Comparison of ENCODE assay signal across 7 cellular contexts in genomic region chr2:111355022-111355807, GRCh38.
A peak's percentile ranks its signal among the peaks of the same experiment; 100 is the strongest.
DNase-seq lines count a peak whose midpoint lies in the region; ATAC-seq and TF ChIP-seq lines count a peak whose summit lies in the region.
"Not testable (repeated sequence)": the region's sequence is repeated elsewhere in the genome, so short reads cannot be mapped to it uniquely, and the experiment has no call there.

No MANE protein-coding gene starts in this region.

- not testable (repeated sequence) for H3K14ac ChIP-seq in trophoblast cell (ENCODE audit: low read length)

- in situ Hi-C loops in astrocyte of the spinal cord (cut with HindIII; ENCODE audit: low sequenced_read_pairs): not testable (repeated sequence)

- not testable (repeated sequence) for H3K9me3 ChIP-seq in Karpas-422 (ENCODE audit: low read length); left ventricle myocardium inferior (replicated peaks); left lung; trophoblast cell (ENCODE audit: insufficient read depth, low read depth, low read length); skeletal muscle tissue (ENCODE audit: control insufficient read depth in 3 of 3, low read length in 3 of 3)

- H4K8ac ChIP-seq in trophoblast cell (ENCODE audit: low read depth, low read length): not testable (repeated sequence)

- not testable (repeated sequence) for H3K4ac ChIP-seq in trophoblast cell (ENCODE audit: low read depth, low read length)

- H2BK120ac ChIP-seq in trophoblast cell (ENCODE audit: insufficient read depth, low read length, poor library complexity): not testable (repeated sequence)

- not testable (repeated sequence) for H4K20me1 ChIP-seq in Karpas-422 (ENCODE audit: insufficient read depth, low read depth, low read length)

- not testable (repeated sequence) for H2AK5ac ChIP-seq in trophoblast cell (ENCODE audit: low read length)

- H4K12ac ChIP-seq in trophoblast cell (ENCODE audit: low read depth, low read length): not testable (repeated sequence)

- H3K9me2 ChIP-seq in Karpas-422 (replicated peaks; ENCODE audit: insufficient read depth, low read length): not testable (repeated sequence)

- peak; percentile 5 for ATAC-seq in esophagus mucosa
- peak; percentile 21 for ATAC-seq in left lung

- H4K91ac ChIP-seq in trophoblast cell (ENCODE audit: low read depth, low read length): peak overlapping the region; percentile 47

- H3K27me3 ChIP-seq in Karpas-422 (ENCODE audit: low read length); left ventricle myocardium inferior (ENCODE audit: low read depth); left lung; trophoblast cell (ENCODE audit: insufficient read depth, low read length); skeletal muscle tissue (ENCODE audit: control insufficient read depth in 3 of 3, insufficient read depth in 3 of 3, low read length in 3 of 3): not testable (repeated sequence)

- not testable (repeated sequence) for H3K36me3 ChIP-seq in Karpas-422 (ENCODE audit: insufficient read depth, low read length); left ventricle myocardium inferior; left lung; trophoblast cell (ENCODE audit: control insufficient read depth in 1 of 2, insufficient read depth in 2 of 2, low read length in 2 of 2); skeletal muscle tissue (ENCODE audit: control insufficient read depth in 3 of 3, insufficient read depth in 3 of 3, low read length in 3 of 3)

- H3K4me3 ChIP-seq in Karpas-422 (ENCODE audit: low read length); astrocyte of the spinal cord (ENCODE audit: low read depth, low read length); left ventricle myocardium inferior; left lung; trophoblast cell (ENCODE audit: low read depth, low read length): not testable (repeated sequence)
- peak overlapping the region in 1 of 3 donors; percentile 49 for H3K4me3 ChIP-seq in skeletal muscle tissue (ENCODE audit: low read length in 3 of 3)

- H3K27ac ChIP-seq in Karpas-422 (ENCODE audit: low read length); left lung; trophoblast cell (ENCODE audit: low read depth, low read length): not testable (repeated sequence)
- H3K27ac ChIP-seq in left ventricle myocardium inferior (replicated peaks) (peak overlapping the region; percentile 79), skeletal muscle tissue (ENCODE audit: low read depth, low read length) (peak overlapping the region; percentile 42)

- DNase-seq in Karpas-422 (peak; percentile 6), astrocyte of the spinal cord (ENCODE audit: low read depth, low spot score) (peak; percentile 8), left ventricle myocardium inferior (peak; percentile 46), left lung (peak in 1 of 2 donors; percentile 74)
- not testable (repeated sequence) for DNase-seq in trophoblast cell

- not testable (repeated sequence) for H3K79me2 ChIP-seq in Karpas-422 (ENCODE audit: low read length); trophoblast cell (ENCODE audit: control insufficient read depth, insufficient read depth, low read length, poor library complexity)

- not testable (repeated sequence) for TF ChIP-seq CTCF in astrocyte of the spinal cord (IDR thresholded peaks at IDR 0.05; ENCODE audit: low read depth, low read length); left ventricle myocardium inferior (IDR thresholded peaks at IDR 0.05; ENCODE audit: borderline replicate concordance); left lung (IDR thresholded peaks at IDR 0.05)

- H3K9ac ChIP-seq in Karpas-422 (ENCODE audit: low read length); trophoblast cell (ENCODE audit: low read length): not testable (repeated sequence)
- H3K9ac ChIP-seq in skeletal muscle tissue (ENCODE audit: low read depth in 1 of 3, low read length in 3 of 3): peak overlapping the region in 2 of 3 donors; percentile 33 to 73

- H3K4me2 ChIP-seq in Karpas-422 (ENCODE audit: low read depth, low read length, poor library complexity, severe bottlenecking); trophoblast cell (ENCODE audit: low read length): not testable (repeated sequence)

- intact Hi-C loops in left ventricle myocardium inferior (cut with micrococcal nuclease); left lung (cut with DNase I): not testable (repeated sequence)

- H2BK12ac ChIP-seq in trophoblast cell (ENCODE audit: low read length): not testable (repeated sequence)

- not testable (repeated sequence) for H3K4me1 ChIP-seq in Karpas-422 (ENCODE audit: low read length); left lung; trophoblast cell (ENCODE audit: control insufficient read depth in 1 of 2, insufficient read depth in 2 of 2, low read length in 2 of 2)
- H3K4me1 ChIP-seq in left ventricle myocardium inferior (peaks cover 16% of the 10 kb centered on the region), skeletal muscle tissue (ENCODE audit: control insufficient read depth in 3 of 3, insufficient read depth in 3 of 3, low read length in 3 of 3) (peaks cover 2 to 11% (median 8%) of the 10 kb centered on the region in 3 donors)

- H3K18ac ChIP-seq in trophoblast cell (ENCODE audit: low read length): not testable (repeated sequence)

- not testable (repeated sequence) for H3K23ac ChIP-seq in trophoblast cell (ENCODE audit: low read length)

- H2BK5ac ChIP-seq in trophoblast cell (ENCODE audit: low read depth, low read length, poor library complexity): not testable (repeated sequence)

- no CpG with 5 or more reads among the region's 12 CpGs for WGBS in trophoblast cell (ENCODE audit: extremely low coverage, insufficient coverage, insufficient read length)

- H2AFZ ChIP-seq in Karpas-422 (ENCODE audit: low read length); trophoblast cell (ENCODE audit: insufficient read depth, low read length, poor library complexity): not testable (repeated sequence)

- H3K79me1 ChIP-seq in trophoblast cell (ENCODE audit: low read length): not testable (repeated sequence)
